ENCODE assay signal across 1 cellular context in the genomic region with DNA sequence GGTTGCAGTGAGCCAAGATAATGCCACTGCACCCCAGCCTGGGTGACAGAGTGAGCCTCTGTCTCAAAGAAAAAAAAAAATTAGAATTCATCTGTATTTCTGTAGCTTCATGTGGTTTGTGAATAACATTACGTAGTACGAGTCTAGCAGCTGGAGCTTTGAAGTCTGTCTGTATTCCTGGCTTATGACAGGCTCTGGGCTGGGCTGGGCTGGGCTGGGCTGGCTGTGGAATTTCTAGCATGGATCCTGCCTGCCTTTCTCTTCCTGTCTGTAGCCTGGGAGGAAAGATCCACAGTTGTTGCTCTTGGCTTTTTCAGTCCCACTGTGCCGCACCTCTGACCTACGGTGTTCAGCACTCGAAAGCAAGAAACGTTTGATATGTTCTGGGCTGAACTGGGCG.
TF ChIP-seq lines count a peak whose summit lies in the region.

No MANE protein-coding gene starts in this region.

TF ChIP-seq in HepG2, 621 proteins besides CTCF, POLR2A, EP300 and RAD21 (continued from another document):
- TF ChIP-seq, protein P1, sequence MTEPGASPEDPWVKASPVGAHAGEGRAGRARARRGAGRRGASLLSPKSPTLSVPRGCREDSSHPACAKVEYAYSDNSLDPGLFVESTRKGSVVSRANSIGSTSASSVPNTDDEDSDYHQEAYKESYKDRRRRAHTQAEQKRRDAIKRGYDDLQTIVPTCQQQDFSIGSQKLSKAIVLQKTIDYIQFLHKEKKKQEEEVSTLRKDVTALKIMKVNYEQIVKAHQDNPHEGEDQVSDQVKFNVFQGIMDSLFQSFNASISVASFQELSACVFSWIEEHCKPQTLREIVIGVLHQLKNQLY (CRISPR knock-in tag; IDR thresholded peaks at IDR 0.05) = no peak
- no peak for TF ChIP-seq BORCS8-MEF2B (CRISPR knock-in tag; IDR thresholded peaks at IDR 0.05)
